ENCODE assay signal across 14 cellular contexts in the genomic region with DNA sequence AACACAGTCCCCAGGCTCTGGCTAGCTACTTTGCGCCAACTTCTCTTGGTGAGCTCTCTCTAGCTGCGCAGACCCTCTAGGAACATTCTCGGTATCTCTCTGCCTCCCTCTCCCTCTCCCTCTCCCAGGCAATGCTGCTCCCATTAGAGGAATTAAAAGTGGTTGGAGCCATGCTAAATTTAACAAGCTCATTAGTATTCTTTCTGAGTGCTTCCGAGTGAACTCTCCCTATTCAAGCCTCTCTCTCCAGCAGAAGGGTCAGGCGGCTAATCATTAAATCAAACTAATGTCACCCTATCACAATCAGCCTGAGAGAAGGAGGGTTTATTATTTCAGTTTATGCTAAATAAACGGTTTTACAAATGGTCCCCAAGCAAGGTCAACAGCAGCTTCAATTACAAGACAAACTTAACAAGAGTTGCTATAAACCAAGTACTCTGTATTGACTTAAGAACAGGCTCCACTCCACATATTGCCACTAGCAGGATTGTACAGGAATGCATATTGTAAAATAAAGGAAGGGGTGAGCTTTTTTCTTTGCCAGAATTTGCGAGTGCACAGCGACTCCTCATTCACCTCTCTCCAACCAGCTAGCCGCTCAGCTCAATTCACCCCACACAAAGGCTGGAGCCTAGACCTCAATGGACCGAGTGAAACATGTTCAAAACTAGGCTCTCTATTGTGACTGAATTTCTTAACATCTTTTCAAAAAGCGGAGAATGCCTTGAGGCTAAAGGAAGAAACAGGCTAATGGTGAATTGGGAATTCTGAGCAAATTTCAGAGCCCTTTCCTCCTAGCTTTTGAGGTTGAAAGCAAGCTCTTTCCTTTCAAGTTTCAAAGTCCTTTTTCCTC.
DNase-seq lines count a peak whose midpoint lies in the region; TF ChIP-seq lines count a peak whose summit lies in the region.
"Had no signal": no experiment of that assay in that cellular context is flagged by ENCODE, and none has a peak within 500 bp of the region (broad histone marks: within the 10 kb centered on the region; RNA-seq: fewer than 3 reads in every experiment).

No MANE protein-coding gene starts in this region.

- no peak overlapping the region for H3K4me3 Mint-ChIP-seq in neural progenitor cell
- H3K4me3 Mint-ChIP-seq: activated CD4-positive, alpha-beta memory T cell treated with anti-CD3 and anti-CD28 coated beads, Interleukin-2, amount 10 ng/mL, durations not matched to agents 7 days and 5 days had no signal

- H3K4me2 ChIP-seq in neural progenitor cell: peak overlapping the region; percentile 74

- no peaks in the 10 kb centered on the region for H3K9me3 ChIP-seq in neural progenitor cell (ENCODE audit: low read depth)

- no peaks in the 10 kb centered on the region for H3K4me1 Mint-ChIP-seq in neural progenitor cell
- H3K4me1 Mint-ChIP-seq: activated CD4-positive, alpha-beta memory T cell treated with anti-CD3 and anti-CD28 coated beads, Interleukin-2, amount 10 ng/mL, durations not matched to agents 7 days and 5 days had no signal

- H3K4me1 ChIP-seq in neural progenitor cell: peaks cover 95% of the 10 kb centered on the region

- DNase-seq in Ammon's horn (ENCODE audit: low spot score): peak; percentile 59
- peak; percentile 85 for DNase-seq in LNCaP clone FGC (ENCODE audit: low read depth)
- DNase-seq in foreskin melanocyte: peak; percentile 69
- DNase-seq in neural progenitor cell (ENCODE audit: low spot score): peak; percentile 83
- DNase-seq in iPS-NIHi7 (ENCODE audit: extremely low spot score): no peak
- no peak for DNase-seq in GM10266 (ENCODE audit: extremely low spot score)
- DNase-seq in A172 (ENCODE audit: low spot score): no peak
- DNase-seq in NCI-H526 treated with DMSO at 0.1 percent for 48 hours (lab: John Stamatoyannopoulos, UW): no peak
- DNase-seq: activated CD4-positive, alpha-beta memory T cell treated with anti-CD3 and anti-CD28 coated beads, Interleukin-2, amount 10 ng/mL, durations not matched to agents 7 days and 5 days; cerebellar nuclear complex; foreskin keratinocyte; NCI-H1417 treated with DMSO at 0.1 percent for 48 hours; NCI-H345 had no signal

- H3K36me3 ChIP-seq in neural progenitor cell: peaks cover 2% of the 10 kb centered on the region

- peaks cover 10% of the 10 kb centered on the region for H3K36me3 Mint-ChIP-seq in neural progenitor cell

- peaks cover 2% of the 10 kb centered on the region for H3K27me3 Mint-ChIP-seq in neural progenitor cell (ENCODE audit: insufficient read depth, low read depth)
- H3K27me3 Mint-ChIP-seq: activated CD4-positive, alpha-beta memory T cell treated with anti-CD3 and anti-CD28 coated beads, Interleukin-2, amount 10 ng/mL, durations not matched to agents 7 days and 5 days had no signal

- H3K4me3 ChIP-seq in LNCaP clone FGC (ENCODE audit: low read depth, low read length) (0 out of 2 replicates have a peak overlapping the region, but pooled peaks have one; percentile 8), neural progenitor cell (peak overlapping the region; percentile 32)

- no peaks in the 10 kb centered on the region for H3K27me3 ChIP-seq in neural progenitor cell
- H3K27me3 ChIP-seq: foreskin keratinocyte had no signal

- no peak overlapping the region for H3K27ac Mint-ChIP-seq in neural progenitor cell
- H3K27ac Mint-ChIP-seq: activated CD4-positive, alpha-beta memory T cell treated with anti-CD3 and anti-CD28 coated beads, Interleukin-2, amount 10 ng/mL, durations not matched to agents 7 days and 5 days; progenitor cell of endocrine pancreas had no signal

- H3K9ac ChIP-seq in neural progenitor cell: no peak overlapping the region

- H4K20me1 ChIP-seq in neural progenitor cell (ENCODE audit: low read depth): peaks cover 100% of the 10 kb centered on the region

- no peak overlapping the region for H2AFZ ChIP-seq in neural progenitor cell (replicated peaks)

- no peaks in the 10 kb centered on the region for H3K9me3 Mint-ChIP-seq in neural progenitor cell
- H3K9me3 Mint-ChIP-seq: activated CD4-positive, alpha-beta memory T cell treated with anti-CD3 and anti-CD28 coated beads, Interleukin-2, amount 10 ng/mL, durations not matched to agents 7 days and 5 days had no signal

- H3K27ac ChIP-seq in neural progenitor cell: peak overlapping the region; percentile 92
- H3K27ac ChIP-seq: foreskin keratinocyte had no signal

- no peak for TF ChIP-seq CTCF in LNCaP clone FGC (IDR thresholded peaks at IDR 0.05; ENCODE audit: control insufficient read depth, extremely low read depth, insufficient read depth)
- no peak for TF ChIP-seq CTCF in neural progenitor cell (IDR thresholded peaks at IDR 0.05)
- TF ChIP-seq CTCF in GM10266 (IDR thresholded peaks at IDR 0.05; ENCODE audit: control insufficient read depth, insufficient read depth, low read depth, missing control alignments): no peak

- H3K79me2 ChIP-seq in neural progenitor cell (ENCODE audit: low read depth): peaks cover 91% of the 10 kb centered on the region

- peaks cover 64% of the 10 kb centered on the region for H3F3A ChIP-seq in neural progenitor cell (ENCODE audit: low read depth)

Comparison
In these comparisons a context has a peak if more than half of its experiments do, and no peak if none do; other contexts are left out.
1. DNase-seq: peak in Ammon's horn (single experiment), LNCaP clone FGC (single experiment), foreskin melanocyte (single experiment) and neural progenitor cell (single experiment); none in iPS-NIHi7 (single experiment), GM10266 (single experiment), A172 (single experiment) and NCI-H526 treated with DMSO at 0.1 percent for 48 hours (single experiment).